23 cellular contexts compared by ENCODE assay signal in genomic region chr17:69122065-69122464, GRCh38. TPM values are rescaled to one million over a fixed set of nuclear protein-coding genes. Genes with fewer than 3 reads are reported as not detected.
"Had no signal": no experiment of that assay in that cellular context is flagged by ENCODE, and none has a peak within 500 bp of the region (broad histone marks: within the 10 kb centered on the region; RNA-seq: fewer than 3 reads in every experiment).

No MANE protein-coding gene starts in this region.

- H3K9ac ChIP-seq: KMS-11 had no signal

- H3K27ac ChIP-seq: KMS-11, RWPE1 had no signal

- DNase-seq: IMR-90, Kasumi-1, MM.1S, NCI-H1092 treated with DMSO at 0.1 percent for 48 hours, NCI-H1436, NCI-H187, NCI-H2029, NCI-H2081 treated with DMSO at 0.1 percent for 48 hours, NCI-H2171, NCI-H226, NCI-H446, NCI-H510A, NCI-H524 treated with DMSO at 0.1 percent for 48 hours, NCI-H69, NCI-H774, PC-3, SHP77 had no signal

- H3K4me2 ChIP-seq: KMS-11 had no signal

- ATAC-seq: Panc1, PC-3, SK-N-SH treated with all-trans-retinoic acid at 6 μM for 48 hours had no signal

RNA-seq across cellular contexts. Expression of gene ABCA6, which starts 19.6 kb away (rescaled TPM):
- total RNA-seq: HT-29, M059J, PC-3 had no signal
- polyA plus RNA-seq: IMR-90 had no signal
